Comparison of ENCODE assay signal across 30 cellular contexts in genomic region chr7:21215307-21215706, GRCh38.
"Had no signal": no experiment of that assay in that cellular context is flagged by ENCODE, and none has a peak within 500 bp of the region (broad histone marks: within the 10 kb centered on the region; RNA-seq: fewer than 3 reads in every experiment).

No MANE protein-coding gene starts in this region.

- FAIRE-seq: urothelium cell line had no signal

- H3K9ac ChIP-seq: neural progenitor cell, parathyroid adenoma had no signal

- H3K9me3 Mint-ChIP-seq: natural killer cell; nephron; neural progenitor cell; stimulated activated naive B cell treated with anti-CD40 and anti-IgM and Interleukin-4, amounts not matched to agents 10 μg/mL and 1 μg/mL and 100 μg/mL, for 72 hours; stimulated activated naive CD8-positive, alpha-beta T cell treated with anti-CD3 and anti-CD28 coated beads, Interleukin-15, Interleukin-2, amounts not matched to agents 100 ng/mL and 50 ng/mL, for 24 hours had no signal

- H3K9me3 ChIP-seq: ovary, psoas muscle, spleen, stomach, thoracic aorta, thyroid gland, tibial nerve, upper lobe of left lung, vagina had no signal

- H3K36me3 Mint-ChIP-seq: natural killer cell; neural progenitor cell; stimulated activated naive B cell treated with anti-CD40 and anti-IgM and Interleukin-4, amounts not matched to agents 10 μg/mL and 1 μg/mL and 100 μg/mL, for 72 hours had no signal

- H3K4me1 Mint-ChIP-seq: natural killer cell; nephron; neural progenitor cell; stimulated activated naive B cell treated with anti-CD40 and anti-IgM and Interleukin-4, amounts not matched to agents 10 μg/mL and 1 μg/mL and 100 μg/mL, for 72 hours had no signal

- H3K27ac Mint-ChIP-seq: natural killer cell; nephron; neural progenitor cell; progenitor cell of endocrine pancreas; stimulated activated naive B cell treated with anti-CD40 and anti-IgM and Interleukin-4, amounts not matched to agents 10 μg/mL and 1 μg/mL and 100 μg/mL, for 72 hours; stimulated activated naive CD8-positive, alpha-beta T cell treated with anti-CD3 and anti-CD28 coated beads, Interleukin-15, Interleukin-2, amounts not matched to agents 100 ng/mL and 50 ng/mL, for 24 hours had no signal

- H3K79me2 ChIP-seq: parathyroid adenoma had no signal

- H3K4me1 ChIP-seq: neural progenitor cell, parathyroid adenoma, psoas muscle, spleen, stomach, thyroid gland, tibial nerve, upper lobe of left lung, vagina had no signal

- H3K27ac ChIP-seq: neural progenitor cell, ovary, parathyroid adenoma, psoas muscle, skin epidermis, spleen, stomach, thoracic aorta, thyroid gland, tibial nerve, upper lobe of left lung, vagina had no signal

- H3K4me3 ChIP-seq: neural progenitor cell, ovary, psoas muscle, skin epidermis, smooth muscle cell, spleen, stomach, thoracic aorta, thyroid gland, tibial nerve, upper lobe of left lung, vagina had no signal

- H3K4me2 ChIP-seq: neural progenitor cell, smooth muscle cell had no signal

- DNase-seq: natural killer cell; occipital lobe; ovary; posterior cingulate gyrus; psoas muscle; right cardiac atrium; spleen; stimulated activated CD4-positive, alpha-beta T cell treated with anti-CD3 and anti-CD28 coated beads, Interleukin-12 subunit alpha, Interleukin-12 subunit beta, amount 100 ng/mL, for 4 hours; stimulated activated CD4-positive, alpha-beta T cell treated with anti-CD3 and anti-CD28 coated beads, Interleukin-1b, Interleukin-23, amount 100 ng/mL, for 48 hours; stimulated activated CD4-positive, alpha-beta T cell treated with anti-CD3 and anti-CD28 coated beads, Interleukin-4, amount 100 ng/mL, for 1 hour; stimulated activated CD4-positive, alpha-beta T cell treated with anti-CD3 and anti-CD28 coated beads, Interleukin-4, amount 100 ng/mL, for 4 hours; stimulated activated CD8-positive, alpha-beta memory T cell treated with anti-CD3 and anti-CD28 coated beads, Interleukin-4, amount 100 ng/mL, for 48 hours; stimulated activated naive B cell treated with anti-CD40 and anti-IgM and Interleukin-4, amounts not matched to agents 10 μg/mL and 1 μg/mL and 100 μg/mL, for 72 hours; stimulated activated naive CD4-positive, alpha-beta T cell treated with Interleukin-2 at 50 U/mL for 16 hours; stomach; thyroid gland; trophoblast cell; upper lobe of left lung had no signal

- H3K36me3 ChIP-seq: neural progenitor cell, ovary, spleen, stomach, thoracic aorta, thyroid gland, tibial nerve, upper lobe of left lung, vagina had no signal

- H3K27me3 ChIP-seq: neural progenitor cell, ovary, stomach, thyroid gland, tibial nerve, upper lobe of left lung, vagina had no signal

- H3K4me3 Mint-ChIP-seq: natural killer cell; nephron; neural progenitor cell; stimulated activated naive B cell treated with anti-CD40 and anti-IgM and Interleukin-4, amounts not matched to agents 10 μg/mL and 1 μg/mL and 100 μg/mL, for 72 hours; stimulated activated naive CD8-positive, alpha-beta T cell treated with anti-CD3 and anti-CD28 coated beads, Interleukin-15, Interleukin-2, amounts not matched to agents 100 ng/mL and 50 ng/mL, for 24 hours had no signal

- ATAC-seq: natural killer cell; psoas muscle; right cardiac atrium; sciatic nerve; stimulated activated naive B cell treated with anti-CD40 and anti-IgM and Interleukin-4, amounts not matched to agents 10 μg/mL and 1 μg/mL and 100 μg/mL, for 72 hours had no signal

- H2AFZ ChIP-seq: neural progenitor cell, parathyroid adenoma had no signal
